ENCODE assay signal across 10 cellular contexts in genomic region chr1:222762178-222762577, GRCh38. TPM values are rescaled to one million over a fixed set of nuclear protein-coding genes. Genes with fewer than 3 reads are reported as not detected.
"Had no signal": no experiment of that assay in that cellular context is flagged by ENCODE, and none has a peak within 500 bp of the region (broad histone marks: within the 10 kb centered on the region; RNA-seq: fewer than 3 reads in every experiment).

No MANE protein-coding gene starts in this region.

RNA-seq across cellular contexts. Expression of gene FAM177B, which starts 25.2 kb away (rescaled TPM):
- total RNA-seq: OCI-LY7, PC-3, PC-9, Right ventricle myocardium inferior, Right ventricle myocardium superior, RPMI7951, SJCRH30, SJSA1, SK-MEL-5 had no signal
- polyA plus RNA-seq: SK-N-SH had no signal
